1 cellular context compared by ENCODE assay signal in the genomic region with DNA sequence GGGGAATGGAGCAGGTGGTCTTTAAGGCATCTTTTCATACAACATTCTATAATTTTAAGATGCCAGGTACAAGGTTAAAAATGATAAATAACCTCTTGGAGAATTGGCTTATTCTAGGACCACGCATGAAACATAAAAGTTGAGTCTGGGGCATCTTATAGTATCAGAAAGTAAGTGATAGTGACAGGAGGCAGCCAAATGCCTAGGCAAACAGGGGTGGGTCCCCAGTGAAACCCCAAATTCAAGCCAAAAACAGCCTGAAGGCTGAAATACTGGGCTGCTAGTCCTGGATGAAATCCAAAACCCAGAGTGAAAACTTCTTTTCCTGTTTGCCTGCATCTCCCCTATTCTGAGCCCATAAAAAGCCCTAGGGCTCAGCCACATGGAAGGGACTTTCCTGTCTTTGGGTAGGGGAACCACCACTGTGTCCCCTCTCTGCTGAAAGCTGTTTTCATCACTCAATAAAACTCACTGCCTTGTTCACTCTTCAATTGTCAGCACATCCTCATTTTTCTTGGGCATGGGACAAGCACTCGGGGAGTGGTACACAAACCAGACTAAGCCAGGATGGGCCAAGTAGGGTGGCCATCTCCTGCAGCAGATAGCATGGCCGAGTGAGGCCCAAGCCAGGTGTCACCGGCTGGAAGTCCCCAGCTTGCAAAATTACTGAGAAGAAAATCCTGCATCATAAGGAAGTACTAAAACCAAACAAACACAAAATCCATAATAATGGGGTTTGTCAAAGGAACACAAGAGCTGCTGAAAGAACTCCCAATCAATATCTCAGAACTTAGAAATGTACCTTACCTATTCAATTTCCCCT.
TF ChIP-seq lines count a peak whose summit lies in the region.

No MANE protein-coding gene starts in this region.

TF ChIP-seq in GM23338, 12 proteins besides CTCF, POLR2A, EP300 and RAD21 (continued from another document):
- TF ChIP-seq ZNF462 (CRISPR knock-in tag; IDR thresholded peaks at IDR 0.05) (no peak), ETS1 (IDR thresholded peaks at IDR 0.05) (no peak), EZH2phosphoT487 (IDR thresholded peaks at IDR 0.05; ENCODE audit: unreplicated experiment) (no peak), EZH2 (IDR thresholded peaks at IDR 0.05; ENCODE audit: low read depth, unreplicated experiment) (no peak)
TF ChIP-seq in GM23338: peak in this region for 0.
